Comparison of ENCODE assay signal across 8 cellular contexts in genomic region chr1:25799346-25799720, GRCh38.
A peak's percentile ranks its signal among the peaks of the same experiment; 100 is the strongest.
DNase-seq lines count a peak whose midpoint lies in the region; ATAC-seq and TF ChIP-seq lines count a peak whose summit lies in the region.

No MANE protein-coding gene starts in this region.

- H3K36me3 ChIP-seq in ES-I3 (ENCODE audit: insufficient read depth, low read length) (no peaks in the 10 kb centered on the region; the same call in 1 of the 2 replicates), SK-N-MC (ENCODE audit: insufficient read depth, low read length) (no peaks in the 10 kb centered on the region)

- H3K9me3 ChIP-seq in ES-I3 (ENCODE audit: control insufficient read depth, insufficient read depth, low read length) (no peaks in the 10 kb centered on the region), SK-N-MC (ENCODE audit: low read depth, low read length) (no peaks in the 10 kb centered on the region)

- no peak for DNase-seq in SK-N-MC (ENCODE audit: low read depth, low spot score)
- DNase-seq in fibroblast of pulmonary artery (ENCODE audit: low read depth), result no peak
- DNase-seq in retinal pigment epithelial cell (ENCODE audit: low read depth), result no peak
- no peak for DNase-seq in HuH-7.5 (ENCODE audit: low spot score)

- TF ChIP-seq CTCF in fibroblast of pulmonary artery (IDR thresholded peaks at IDR 0.05; ENCODE audit: low read length, missing control alignments) (no peak), retinal pigment epithelial cell (conservative IDR thresholded peaks at IDR 0.05; ENCODE audit: low read depth, low read length) (no peak)

- H3K27ac ChIP-seq in SK-N-MC, result no peak overlapping the region

- peaks cover 14% of the 10 kb centered on the region for H3K4me1 ChIP-seq in ES-I3 (ENCODE audit: insufficient read depth, low read length)

- ATAC-seq in GM18498 (IDR thresholded peaks at IDR 0.05; ENCODE audit: unreplicated experiment), result no peak
- ATAC-seq in HG03354 (IDR thresholded peaks at IDR 0.05; ENCODE audit: poor library complexity, severe bottlenecking, unreplicated experiment), result no peak
- ATAC-seq in GM18502 (IDR thresholded peaks at IDR 0.05; ENCODE audit: poor library complexity, unreplicated experiment), result no peak

- H3K4me3 ChIP-seq in SK-N-MC (peak overlapping the region; percentile 75), fibroblast of pulmonary artery (replicated peaks; ENCODE audit: low read depth, low read length) (peak overlapping the region; percentile 50), retinal pigment epithelial cell (ENCODE audit: low read length) (peak overlapping the region; percentile 47)

- H3K9ac ChIP-seq in ES-I3 (ENCODE audit: low read depth, low read length), result peak overlapping the region; percentile 57; the same call in 1 of the 2 replicates
- no peak overlapping the region for H3K9ac ChIP-seq in SK-N-MC (ENCODE audit: insufficient read length)
